ENCODE assay signal across 1 cellular context in the genomic region with DNA sequence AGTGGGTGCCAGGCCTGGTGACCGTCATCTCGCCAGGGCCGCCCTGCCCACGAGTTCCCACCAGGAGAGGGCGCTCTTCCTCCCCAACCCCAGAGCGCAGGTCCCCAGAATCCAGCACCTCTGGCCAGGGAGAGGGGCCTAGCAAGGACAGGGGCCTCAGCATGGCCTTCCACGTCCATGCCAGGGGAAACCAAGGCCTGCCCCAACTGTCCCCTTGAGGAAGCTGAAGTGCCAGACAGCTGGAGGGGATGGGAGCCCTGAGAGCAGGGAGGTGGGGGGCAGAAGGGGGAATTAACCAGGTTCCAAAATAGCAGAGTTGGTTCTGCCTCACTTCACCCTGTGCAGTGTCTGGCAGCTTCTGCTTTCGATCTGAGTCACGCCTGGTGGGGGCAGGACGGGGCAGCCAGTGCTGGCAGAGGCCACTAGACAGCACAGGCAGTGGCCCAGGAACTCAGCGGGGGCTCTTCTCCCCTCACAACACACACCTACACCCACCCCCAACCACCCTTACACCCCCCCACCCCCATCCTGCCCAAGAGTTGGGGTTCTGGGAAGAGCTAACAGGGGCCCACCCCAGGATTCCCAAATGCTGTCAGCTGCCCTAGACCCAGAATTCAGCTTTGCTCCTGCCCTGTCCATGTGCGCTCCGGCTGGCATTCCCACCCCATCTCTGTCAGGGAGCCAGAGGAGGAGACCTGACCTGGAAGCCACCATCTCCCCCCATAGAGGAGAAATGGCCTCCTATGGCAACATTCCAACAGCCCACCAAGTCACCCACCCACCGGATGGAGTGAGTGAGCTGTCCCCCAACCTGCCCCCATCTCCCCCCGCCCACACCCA.
TF ChIP-seq lines count a peak whose summit lies in the region.

No MANE protein-coding gene starts in this region.

TF ChIP-seq in HepG2, 621 proteins besides CTCF, POLR2A, EP300 and RAD21 (continued from another document and continues in another):
- TF ChIP-seq ZNF3 (CRISPR knock-in tag; IDR thresholded peaks at IDR 0.05) = no peak
- TF ChIP-seq RELA (CRISPR knock-in tag; IDR thresholded peaks at IDR 0.05) = no peak
- peak; percentile 79; the same call in 1 of the 2 replicates for TF ChIP-seq ZBTB38 (CRISPR knock-in tag; IDR thresholded peaks at IDR 0.05)
- peak; percentile 40; the same call in 1 of the 2 replicates for TF ChIP-seq ZSCAN21 (CRISPR knock-in tag; IDR thresholded peaks at IDR 0.05; ENCODE audit: borderline replicate concordance)
- no peak for TF ChIP-seq PCBP2 (optimal IDR thresholded peaks at IDR 0.05; ENCODE audit: low read depth, low read length, poor library complexity, severe bottlenecking)
- no peak for TF ChIP-seq ZNF460 (CRISPR knock-in tag; IDR thresholded peaks at IDR 0.05; ENCODE audit: borderline replicate concordance)
- no peak for TF ChIP-seq PHF21A (CRISPR knock-in tag; IDR thresholded peaks at IDR 0.05)
- no peak for TF ChIP-seq ZNF317 (CRISPR knock-in tag; IDR thresholded peaks at IDR 0.05)
- TF ChIP-seq CCDC6 (CRISPR knock-in tag; IDR thresholded peaks at IDR 0.05) = no peak; the same call in 1 of the 2 replicates
- TF ChIP-seq, protein P1, sequence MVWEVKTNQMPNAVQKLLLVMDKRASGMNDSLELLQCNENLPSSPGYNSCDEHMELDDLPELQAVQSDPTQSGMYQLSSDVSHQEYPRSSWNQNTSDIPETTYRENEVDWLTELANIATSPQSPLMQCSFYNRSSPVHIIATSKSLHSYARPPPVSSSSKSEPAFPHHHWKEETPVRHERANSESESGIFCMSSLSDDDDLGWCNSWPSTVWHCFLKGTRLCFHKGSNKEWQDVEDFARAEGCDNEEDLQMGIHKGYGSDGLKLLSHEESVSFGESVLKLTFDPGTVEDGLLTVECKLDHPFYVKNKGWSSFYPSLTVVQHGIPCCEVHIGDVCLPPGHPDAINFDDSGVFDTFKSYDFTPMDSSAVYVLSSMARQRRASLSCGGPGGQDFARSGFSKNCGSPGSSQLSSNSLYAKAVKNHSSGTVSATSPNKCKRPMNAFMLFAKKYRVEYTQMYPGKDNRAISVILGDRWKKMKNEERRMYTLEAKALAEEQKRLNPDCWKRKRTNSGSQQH (CRISPR knock-in tag; IDR thresholded peaks at IDR 0.05; ENCODE audit: low read depth) = 0 out of 2 replicates have a peak, but pooled peaks have one; percentile 28
- no peak for TF ChIP-seq ZBTB8A (CRISPR knock-in tag; IDR thresholded peaks at IDR 0.05; ENCODE audit: borderline replicate concordance, low read depth)
- TF ChIP-seq CBX1 (IDR thresholded peaks at IDR 0.05; ENCODE audit: low read depth) = no peak
- no peak for TF ChIP-seq KAT2B (IDR thresholded peaks at IDR 0.05; ENCODE audit: borderline replicate concordance, low read depth, low read length)
- no peak for TF ChIP-seq ZBTB21 (CRISPR knock-in tag; IDR thresholded peaks at IDR 0.05)
- no peak for TF ChIP-seq ZNF597 (CRISPR knock-in tag; IDR thresholded peaks at IDR 0.05)
- no peak for TF ChIP-seq ZSCAN31 (CRISPR knock-in tag; IDR thresholded peaks at IDR 0.05; ENCODE audit: low read depth)
- no peak for TF ChIP-seq SALL2 (CRISPR knock-in tag; IDR thresholded peaks at IDR 0.05)
- TF ChIP-seq NPAS2 (CRISPR knock-in tag; IDR thresholded peaks at IDR 0.05; ENCODE audit: borderline replicate concordance) = no peak
- peak; percentile 34 for TF ChIP-seq HNRNPLL (IDR thresholded peaks at IDR 0.05; ENCODE audit: low read depth, low read length, poor library complexity, severe bottlenecking)
- TF ChIP-seq THAP11 (CRISPR knock-in tag; IDR thresholded peaks at IDR 0.05) = peak; percentile 83
- TF ChIP-seq, protein P2, sequence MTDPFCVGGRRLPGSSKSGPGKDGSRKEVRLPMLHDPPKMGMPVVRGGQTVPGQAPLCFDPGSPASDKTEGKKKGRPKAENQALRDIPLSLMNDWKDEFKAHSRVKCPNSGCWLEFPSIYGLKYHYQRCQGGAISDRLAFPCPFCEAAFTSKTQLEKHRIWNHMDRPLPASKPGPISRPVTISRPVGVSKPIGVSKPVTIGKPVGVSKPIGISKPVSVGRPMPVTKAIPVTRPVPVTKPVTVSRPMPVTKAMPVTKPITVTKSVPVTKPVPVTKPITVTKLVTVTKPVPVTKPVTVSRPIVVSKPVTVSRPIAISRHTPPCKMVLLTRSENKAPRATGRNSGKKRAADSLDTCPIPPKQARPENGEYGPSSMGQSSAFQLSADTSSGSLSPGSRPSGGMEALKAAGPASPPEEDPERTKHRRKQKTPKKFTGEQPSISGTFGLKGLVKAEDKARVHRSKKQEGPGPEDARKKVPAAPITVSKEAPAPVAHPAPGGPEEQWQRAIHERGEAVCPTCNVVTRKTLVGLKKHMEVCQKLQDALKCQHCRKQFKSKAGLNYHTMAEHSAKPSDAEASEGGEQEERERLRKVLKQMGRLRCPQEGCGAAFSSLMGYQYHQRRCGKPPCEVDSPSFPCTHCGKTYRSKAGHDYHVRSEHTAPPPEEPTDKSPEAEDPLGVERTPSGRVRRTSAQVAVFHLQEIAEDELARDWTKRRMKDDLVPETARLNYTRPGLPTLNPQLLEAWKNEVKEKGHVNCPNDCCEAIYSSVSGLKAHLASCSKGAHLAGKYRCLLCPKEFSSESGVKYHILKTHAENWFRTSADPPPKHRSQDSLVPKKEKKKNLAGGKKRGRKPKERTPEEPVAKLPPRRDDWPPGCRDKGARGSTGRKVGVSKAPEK (CRISPR knock-in tag; IDR thresholded peaks at IDR 0.05; ENCODE audit: borderline replicate concordance) = no peak
- no peak for TF ChIP-seq SMARCE1 (IDR thresholded peaks at IDR 0.05; ENCODE audit: borderline replicate concordance)
- no peak for TF ChIP-seq ZNF430 (CRISPR knock-in tag; IDR thresholded peaks at IDR 0.05)
- no peak for TF ChIP-seq CSRNP2 (CRISPR knock-in tag; conservative IDR thresholded peaks at IDR 0.05; ENCODE audit: low read depth)
- 0 out of 2 replicates have a peak, but pooled peaks have one; percentile 27 for TF ChIP-seq ZNF331 (CRISPR knock-in tag; IDR thresholded peaks at IDR 0.05)
- no peak for TF ChIP-seq ZNF562 (CRISPR knock-in tag; IDR thresholded peaks at IDR 0.05; ENCODE audit: borderline replicate concordance)
- TF ChIP-seq ARNT2 (CRISPR knock-in tag; IDR thresholded peaks at IDR 0.05; ENCODE audit: low read depth) = no peak
- TF ChIP-seq ZFP91 (CRISPR knock-in tag; IDR thresholded peaks at IDR 0.05; ENCODE audit: borderline replicate concordance) = peak; percentile 67; the same call in 1 of the 2 replicates
- peak; percentile 24 for TF ChIP-seq AGO2 (optimal IDR thresholded peaks at IDR 0.05; ENCODE audit: low read depth, low read length)
- TF ChIP-seq ZNF891 (CRISPR knock-in tag; IDR thresholded peaks at IDR 0.05) = peak; percentile 85; the same call in 1 of the 2 replicates
- TF ChIP-seq CAMTA2 (CRISPR knock-in tag; IDR thresholded peaks at IDR 0.05; ENCODE audit: borderline replicate concordance) = no peak
- TF ChIP-seq ZNF564 (CRISPR knock-in tag; IDR thresholded peaks at IDR 0.05) = no peak
- TF ChIP-seq MEIS2 (CRISPR knock-in tag; IDR thresholded peaks at IDR 0.05) = no peak
- TF ChIP-seq HCFC1 (IDR thresholded peaks at IDR 0.05; ENCODE audit: low read depth, low read length) = peak; percentile 29; the same call in 1 of the 2 replicates
- TF ChIP-seq, protein P3, sequence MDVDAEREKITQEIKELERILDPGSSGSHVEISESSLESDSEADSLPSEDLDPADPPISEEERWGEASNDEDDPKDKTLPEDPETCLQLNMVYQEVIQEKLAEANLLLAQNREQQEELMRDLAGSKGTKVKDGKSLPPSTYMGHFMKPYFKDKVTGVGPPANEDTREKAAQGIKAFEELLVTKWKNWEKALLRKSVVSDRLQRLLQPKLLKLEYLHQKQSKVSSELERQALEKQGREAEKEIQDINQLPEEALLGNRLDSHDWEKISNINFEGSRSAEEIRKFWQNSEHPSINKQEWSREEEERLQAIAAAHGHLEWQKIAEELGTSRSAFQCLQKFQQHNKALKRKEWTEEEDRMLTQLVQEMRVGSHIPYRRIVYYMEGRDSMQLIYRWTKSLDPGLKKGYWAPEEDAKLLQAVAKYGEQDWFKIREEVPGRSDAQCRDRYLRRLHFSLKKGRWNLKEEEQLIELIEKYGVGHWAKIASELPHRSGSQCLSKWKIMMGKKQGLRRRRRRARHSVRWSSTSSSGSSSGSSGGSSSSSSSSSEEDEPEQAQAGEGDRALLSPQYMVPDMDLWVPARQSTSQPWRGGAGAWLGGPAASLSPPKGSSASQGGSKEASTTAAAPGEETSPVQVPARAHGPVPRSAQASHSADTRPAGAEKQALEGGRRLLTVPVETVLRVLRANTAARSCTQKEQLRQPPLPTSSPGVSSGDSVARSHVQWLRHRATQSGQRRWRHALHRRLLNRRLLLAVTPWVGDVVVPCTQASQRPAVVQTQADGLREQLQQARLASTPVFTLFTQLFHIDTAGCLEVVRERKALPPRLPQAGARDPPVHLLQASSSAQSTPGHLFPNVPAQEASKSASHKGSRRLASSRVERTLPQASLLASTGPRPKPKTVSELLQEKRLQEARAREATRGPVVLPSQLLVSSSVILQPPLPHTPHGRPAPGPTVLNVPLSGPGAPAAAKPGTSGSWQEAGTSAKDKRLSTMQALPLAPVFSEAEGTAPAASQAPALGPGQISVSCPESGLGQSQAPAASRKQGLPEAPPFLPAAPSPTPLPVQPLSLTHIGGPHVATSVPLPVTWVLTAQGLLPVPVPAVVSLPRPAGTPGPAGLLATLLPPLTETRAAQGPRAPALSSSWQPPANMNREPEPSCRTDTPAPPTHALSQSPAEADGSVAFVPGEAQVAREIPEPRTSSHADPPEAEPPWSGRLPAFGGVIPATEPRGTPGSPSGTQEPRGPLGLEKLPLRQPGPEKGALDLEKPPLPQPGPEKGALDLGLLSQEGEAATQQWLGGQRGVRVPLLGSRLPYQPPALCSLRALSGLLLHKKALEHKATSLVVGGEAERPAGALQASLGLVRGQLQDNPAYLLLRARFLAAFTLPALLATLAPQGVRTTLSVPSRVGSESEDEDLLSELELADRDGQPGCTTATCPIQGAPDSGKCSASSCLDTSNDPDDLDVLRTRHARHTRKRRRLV (CRISPR knock-in tag; IDR thresholded peaks at IDR 0.05) = no peak
- TF ChIP-seq NFIC (IDR thresholded peaks at IDR 0.05; ENCODE audit: low read length) = no peak
- TF ChIP-seq SIX4 (CRISPR knock-in tag; IDR thresholded peaks at IDR 0.05) = no peak
- no peak for TF ChIP-seq BCL6 (CRISPR knock-in tag; IDR thresholded peaks at IDR 0.05)
- TF ChIP-seq SKI (IDR thresholded peaks at IDR 0.05; ENCODE audit: partially characterized antibody) = no peak
- TF ChIP-seq EED (CRISPR knock-in tag; IDR thresholded peaks at IDR 0.05) = 0 out of 2 replicates have a peak, but pooled peaks have one; percentile 42
- no peak for TF ChIP-seq HDAC1 (CRISPR knock-in tag; IDR thresholded peaks at IDR 0.05)
- TF ChIP-seq, protein P4, sequence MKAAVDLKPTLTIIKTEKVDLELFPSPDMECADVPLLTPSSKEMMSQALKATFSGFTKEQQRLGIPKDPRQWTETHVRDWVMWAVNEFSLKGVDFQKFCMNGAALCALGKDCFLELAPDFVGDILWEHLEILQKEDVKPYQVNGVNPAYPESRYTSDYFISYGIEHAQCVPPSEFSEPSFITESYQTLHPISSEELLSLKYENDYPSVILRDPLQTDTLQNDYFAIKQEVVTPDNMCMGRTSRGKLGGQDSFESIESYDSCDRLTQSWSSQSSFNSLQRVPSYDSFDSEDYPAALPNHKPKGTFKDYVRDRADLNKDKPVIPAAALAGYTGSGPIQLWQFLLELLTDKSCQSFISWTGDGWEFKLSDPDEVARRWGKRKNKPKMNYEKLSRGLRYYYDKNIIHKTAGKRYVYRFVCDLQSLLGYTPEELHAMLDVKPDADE (CRISPR knock-in tag; IDR thresholded peaks at IDR 0.05) = no peak
- TF ChIP-seq ZNF580 (CRISPR knock-in tag; IDR thresholded peaks at IDR 0.05; ENCODE audit: borderline replicate concordance, low read depth) = no peak; the same call in 1 of the 2 replicates
- peak; percentile 58 for TF ChIP-seq RBM39 (IDR thresholded peaks at IDR 0.05; ENCODE audit: low read depth, low read length, poor library complexity, severe bottlenecking)
